In the genomic region with DNA sequence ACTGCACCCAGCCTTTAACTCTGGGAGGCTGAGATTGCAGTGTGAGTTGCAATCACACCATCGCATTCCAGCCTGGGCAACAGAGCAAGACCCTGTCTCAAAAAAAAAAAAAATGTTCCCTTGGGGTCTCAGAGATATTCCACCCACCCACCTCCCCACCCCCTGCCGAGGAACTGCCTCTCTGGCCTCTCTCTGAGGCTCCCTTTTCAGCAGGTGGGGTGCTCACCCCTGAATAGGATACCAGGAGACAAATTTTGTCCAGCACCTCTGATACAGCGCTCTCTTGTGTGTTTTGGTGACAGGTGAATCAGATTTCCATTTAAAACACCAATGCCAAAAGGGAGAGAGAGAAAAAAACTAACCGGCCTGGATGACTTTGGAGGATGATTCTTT, we compare ENCODE assay signal across 10 cellular contexts.
DNase-seq lines count a peak whose midpoint lies in the region; ATAC-seq, FAIRE-seq and TF ChIP-seq lines count a peak whose summit lies in the region.
"Had no signal": no experiment of that assay in that cellular context is flagged by ENCODE, and none has a peak within 500 bp of the region (broad histone marks: within the 10 kb centered on the region; RNA-seq: fewer than 3 reads in every experiment).

No MANE protein-coding gene starts in this region.

- H3K27me3 ChIP-seq in brain microvascular endothelial cell (replicated peaks): no peaks in the 10 kb centered on the region
- no peaks in the 10 kb centered on the region for H3K27me3 ChIP-seq in gastrocnemius medialis

- H3K36me3 ChIP-seq in brain microvascular endothelial cell (replicated peaks): no peaks in the 10 kb centered on the region
- H3K36me3 ChIP-seq in gastrocnemius medialis: no peaks in the 10 kb centered on the region

- ATAC-seq in GM19455 (IDR thresholded peaks at IDR 0.05; ENCODE audit: unreplicated experiment): peak; percentile 33
- peak; percentile 33 for ATAC-seq in HG03045 (IDR thresholded peaks at IDR 0.05; ENCODE audit: unreplicated experiment)
- ATAC-seq in gastrocnemius medialis: no peak

- DNase-seq in brain microvascular endothelial cell (no peak), gastrocnemius medialis (no peak), DMS 273 (lab: John Stamatoyannopoulos, UW; ENCODE audit: unreplicated experiment) (no peak), GM12892 (ENCODE audit: insufficient read length) (no peak), H4 (ENCODE audit: low spot score) (no peak)
- DNase-seq in stimulated activated CD4-positive, alpha-beta T cell treated with anti-CD3 and anti-CD28 coated beads, Interleukin-15, amount 100 ng/mL, for 24 hours: no peak
- DNase-seq: kidney had no signal

- H3K27ac ChIP-seq in brain microvascular endothelial cell: peak overlapping the region; percentile 96
- peak overlapping the region; percentile 35 to 65 (median 43) for H3K27ac ChIP-seq in gastrocnemius medialis

- TF ChIP-seq POLR2A in gastrocnemius medialis (IDR thresholded peaks at IDR 0.05): no peak
- TF ChIP-seq POLR2A in GM12892 (IDR thresholded peaks at IDR 0.05; ENCODE audit: low read depth, low read length): no peak

- TF ChIP-seq CTCF in brain microvascular endothelial cell (IDR thresholded peaks at IDR 0.05; ENCODE audit: low read depth, low read length, missing control alignments) (no peak), gastrocnemius medialis (IDR thresholded peaks at IDR 0.05 in 4 of 5, conservative IDR thresholded peaks at IDR 0.05 in 1 of 5) (no peak)

- FAIRE-seq in GM12892 (lab: Jason Lieb, UNC): no peak
- FAIRE-seq: kidney, urothelium cell line had no signal

- peaks cover 6 to 12% of the 10 kb centered on the region in 2 donors for H3K4me1 ChIP-seq in gastrocnemius medialis

- no peak overlapping the region for H3K4me3 ChIP-seq in brain microvascular endothelial cell (ENCODE audit: low read depth, low read length)
- H3K4me3 ChIP-seq in gastrocnemius medialis: peak overlapping the region in 3 of 4 donors; percentile 13 to 24 (median 19)

- intact Hi-C loops in gastrocnemius medialis (cut with DNase I; ENCODE audit: low total_unique reads): no loop called here

- H3K9me3 ChIP-seq in gastrocnemius medialis: no peaks in the 10 kb centered on the region

- in situ Hi-C loops in brain microvascular endothelial cell (cut with HindIII; ENCODE audit: low pct_ligation_motif_present, low sequenced_read_pairs): no loop called here
- in situ Hi-C loops in gastrocnemius medialis (cut with MboI; ENCODE audit: low sequenced_read_pairs in 4 of 4): no loop called here

Comparison
In these comparisons a context has a peak if more than half of its experiments do, and no peak if none do; other contexts are left out.
1. ATAC-seq: peak in GM19455 (single experiment) and HG03045 (single experiment); none in gastrocnemius medialis (0 of 2).